In genomic region chr11:697028-697491, GRCh38 we compare ENCODE assay signal across 8 cellular contexts. TPM values are rescaled to one million over a fixed set of nuclear protein-coding genes. Genes with fewer than 3 reads are reported as not detected.
DNase-seq lines count a peak whose midpoint lies in the region; ATAC-seq lines count a peak whose summit lies in the region.

No MANE protein-coding gene starts in this region.

- peaks cover 43% of the 10 kb centered on the region for H3K4me1 Mint-ChIP-seq in activated CD4-positive, alpha-beta T cell treated with anti-CD3 and anti-CD28 coated beads, Interleukin-2, amount 10 ng/mL, durations not matched to agents 7 days and 5 days
- H3K4me1 Mint-ChIP-seq in T-helper 17 cell, result peaks cover 25% of the 10 kb centered on the region

- no peaks in the 10 kb centered on the region for H3K27me3 ChIP-seq in subcutaneous abdominal adipose tissue (ENCODE audit: control insufficient read depth in 5 of 5, insufficient read depth in 4 of 5, low read length in 5 of 5)

- peaks cover 0 to 45% (median 35%) of the 10 kb centered on the region in 5 donors for H3K4me1 ChIP-seq in subcutaneous abdominal adipose tissue (ENCODE audit: control insufficient read depth in 5 of 5, insufficient read depth in 5 of 5, low read length in 5 of 5)

- H3K9ac ChIP-seq in subcutaneous abdominal adipose tissue (ENCODE audit: low read length in 5 of 5), result peak overlapping the region in 3 of 5 donors; percentile 4 to 56 (median 39)

- H3K36me3 Mint-ChIP-seq in activated CD4-positive, alpha-beta T cell treated with anti-CD3 and anti-CD28 coated beads, Interleukin-2, amount 10 ng/mL, durations not matched to agents 7 days and 5 days (ENCODE audit: low read depth), result peaks cover 11% of the 10 kb centered on the region
- no peaks in the 10 kb centered on the region for H3K36me3 Mint-ChIP-seq in T-helper 17 cell (ENCODE audit: low read depth)

- H3K9me3 ChIP-seq in T-helper 17 cell (ENCODE audit: control insufficient read depth, low read length, poor library complexity, severe bottlenecking) (no peaks in the 10 kb centered on the region), subcutaneous abdominal adipose tissue (ENCODE audit: control insufficient read depth in 5 of 5, low read length in 5 of 5) (no peaks in the 10 kb centered on the region)

- H3K4me3 ChIP-seq in subcutaneous abdominal adipose tissue (ENCODE audit: low read depth in 1 of 5, low read length in 5 of 5), result peak overlapping the region in 2 of 5 donors; percentile 83 to 88

- ATAC-seq in T-helper 17 cell, result no peak
- no peak for ATAC-seq in GM21367 (IDR thresholded peaks at IDR 0.05; ENCODE audit: unreplicated experiment)
- no peak for ATAC-seq in HG03460 (IDR thresholded peaks at IDR 0.05; ENCODE audit: unreplicated experiment)
- ATAC-seq in GM21576 (IDR thresholded peaks at IDR 0.05; ENCODE audit: unreplicated experiment), result no peak

- no peaks in the 10 kb centered on the region for H3K9me3 Mint-ChIP-seq in activated CD4-positive, alpha-beta T cell treated with anti-CD3 and anti-CD28 coated beads, Interleukin-2, amount 10 ng/mL, durations not matched to agents 7 days and 5 days

- peaks cover 0 to 24% (median 14%) of the 10 kb centered on the region in 5 donors for H3K36me3 ChIP-seq in subcutaneous abdominal adipose tissue (ENCODE audit: control insufficient read depth in 5 of 5, insufficient read depth in 5 of 5, low read length in 5 of 5)

- peak overlapping the region; percentile 95 for H3K27ac ChIP-seq in subcutaneous abdominal adipose tissue (ENCODE audit: low read depth, low read length)

- no peaks in the 10 kb centered on the region for H3K27me3 Mint-ChIP-seq in activated CD4-positive, alpha-beta T cell treated with anti-CD3 and anti-CD28 coated beads, Interleukin-2, amount 10 ng/mL, durations not matched to agents 7 days and 5 days
- no peaks in the 10 kb centered on the region for H3K27me3 Mint-ChIP-seq in T-helper 17 cell

- H3K27ac Mint-ChIP-seq in activated CD4-positive, alpha-beta T cell treated with anti-CD3 and anti-CD28 coated beads, Interleukin-2, amount 10 ng/mL, durations not matched to agents 7 days and 5 days, result peak overlapping the region; percentile 62
- peak overlapping the region; percentile 91 for H3K27ac Mint-ChIP-seq in T-helper 17 cell

- DNase-seq in activated CD4-positive, alpha-beta T cell treated with anti-CD3 and anti-CD28 coated beads, Interleukin-2, amount 10 ng/mL, durations not matched to agents 7 days and 5 days, result no peak
- no peak for DNase-seq in activated CD4-positive, alpha-beta T cell treated with anti-CD3 and anti-CD28 coated beads, Interleukin-2, amount 50 U/mL, for 1 hour
- DNase-seq in T-helper 17 cell (no peak), globus pallidus (ENCODE audit: low spot score) (peak; percentile 47)

- POLR2A ChIA-PET in activated CD4-positive, alpha-beta T cell treated with anti-CD3 and anti-CD28 coated beads, Interleukin-2, amount 10 ng/mL, durations not matched to agents 7 days and 5 days (lab: Charles Lee), result interaction anchor here (0.7 kb wide), 1 partner anchor 144 kb away, joined by 3 read pairs; no protein-coding TSS in a partner anchor

- CTCF ChIA-PET in activated CD4-positive, alpha-beta T cell treated with anti-CD3 and anti-CD28 coated beads, Interleukin-2, amount 10 ng/mL, durations not matched to agents 7 days and 5 days (lab: Charles Lee), result interaction anchor here (0.6 to 2.9 kb wide), 11 partner anchors 8 to 178 kb away, joined by 3 to 16 read pairs (median 4); partner anchors contain the start of gene CDHR5

- peak overlapping the region; percentile 82 for H3K4me3 Mint-ChIP-seq in activated CD4-positive, alpha-beta T cell treated with anti-CD3 and anti-CD28 coated beads, Interleukin-2, amount 10 ng/mL, durations not matched to agents 7 days and 5 days
- H3K4me3 Mint-ChIP-seq in T-helper 17 cell, result peak overlapping the region; percentile 47

RNA-seq across cellular contexts. Expression of gene TMEM80, which starts 1.4 kb away (rescaled TPM):
- 10 to 100 TPM; 39.1 to 44.7 TPM for total RNA-seq in activated CD4-positive, alpha-beta T cell treated with anti-CD3 and anti-CD28 coated beads, Interleukin-2, amount 10 ng/mL, durations not matched to agents 7 days and 5 days
- 10 to 100 TPM; 20.8 to 21.3 TPM for total RNA-seq in T-helper 17 cell

RNA-seq across cellular contexts. Expression of gene DEAF1, which starts 2.0 kb away (rescaled TPM):
- 10 to 100 TPM; 44.0 to 48.8 TPM for total RNA-seq in activated CD4-positive, alpha-beta T cell treated with anti-CD3 and anti-CD28 coated beads, Interleukin-2, amount 10 ng/mL, durations not matched to agents 7 days and 5 days
- 10 to 100 TPM; 55.3 to 77.1 TPM for total RNA-seq in T-helper 17 cell

RNA-seq across cellular contexts. Expression of gene EPS8L2, which starts 9.0 kb away (rescaled TPM):
- 10 to 100 TPM in 1 of 2 experiments, 1 to 10 TPM in 1; 7.8 to 11.9 TPM for total RNA-seq in activated CD4-positive, alpha-beta T cell treated with anti-CD3 and anti-CD28 coated beads, Interleukin-2, amount 10 ng/mL, durations not matched to agents 7 days and 5 days
- 10 to 100 TPM in 1 of 2 donors, 1 to 10 TPM in 1; 6.8 to 11.7 TPM for total RNA-seq in T-helper 17 cell

RNA-seq across cellular contexts. Expression of gene TALDO1, which starts 50.2 kb away (rescaled TPM):
- total RNA-seq in activated CD4-positive, alpha-beta T cell treated with anti-CD3 and anti-CD28 coated beads, Interleukin-2, amount 10 ng/mL, durations not matched to agents 7 days and 5 days, result 100 to 1,000 TPM; 219 to 268 TPM
- total RNA-seq in T-helper 17 cell, result 100 to 1,000 TPM in 1 of 2 donors, 10 to 100 TPM in 1; 60.4 to 102 TPM

RNA-seq across cellular contexts. Expression of gene DRD4, which starts 60.0 kb away (rescaled TPM):
- total RNA-seq in activated CD4-positive, alpha-beta T cell treated with anti-CD3 and anti-CD28 coated beads, Interleukin-2, amount 10 ng/mL, durations not matched to agents 7 days and 5 days, result under 1 TPM; 0.21 to 0.30 TPM
- under 1 TPM; 0.40 to 0.89 TPM for total RNA-seq in T-helper 17 cell
